In the genomic region with DNA sequence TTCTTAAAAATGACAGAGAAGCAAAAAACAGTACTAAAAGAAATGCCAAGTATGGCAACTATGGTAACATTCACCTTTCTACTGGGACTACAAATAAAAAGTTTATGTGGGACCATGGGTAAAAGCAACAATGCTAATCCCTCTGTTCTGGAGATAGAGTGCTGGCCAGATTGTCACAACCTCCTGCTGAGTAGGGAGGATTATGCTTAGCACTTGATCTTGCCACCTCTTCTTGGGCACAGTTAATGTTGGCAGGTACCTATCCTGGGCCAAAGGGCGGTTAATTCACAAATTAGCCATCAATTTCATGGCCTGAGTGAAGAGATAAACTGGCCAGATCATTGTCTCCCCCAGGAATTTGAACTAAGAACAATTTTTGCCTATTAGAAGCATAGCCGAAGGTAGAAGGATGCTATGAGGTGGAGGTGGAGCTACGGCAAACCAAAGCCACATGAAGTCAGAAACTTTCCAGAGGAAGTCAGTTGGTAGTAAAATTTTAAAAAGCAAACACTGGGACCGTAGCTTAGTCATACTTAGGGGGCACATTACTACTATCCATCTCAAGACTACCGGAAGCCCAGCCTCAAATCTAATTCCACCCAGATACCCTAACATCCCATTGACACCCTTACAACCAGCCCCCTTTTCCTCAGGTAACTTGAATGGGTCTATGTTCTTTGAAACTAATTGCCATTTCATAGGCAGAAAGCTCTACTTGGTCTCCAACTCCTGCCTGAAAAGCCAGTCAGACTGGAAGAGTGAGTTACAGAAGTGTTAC, we compare ENCODE assay signal across 8 cellular contexts. TPM values are rescaled to one million over a fixed set of nuclear protein-coding genes. Genes with fewer than 3 reads are reported as not detected.
A peak's percentile ranks its signal among the peaks of the same experiment; 100 is the strongest.
DNase-seq lines count a peak whose midpoint lies in the region; ATAC-seq and TF ChIP-seq lines count a peak whose summit lies in the region.

No MANE protein-coding gene starts in this region.

- ATAC-seq in PC-3 = peak; percentile 42
- ATAC-seq in GM18505 (IDR thresholded peaks at IDR 0.05; ENCODE audit: unreplicated experiment) = no peak

- CTCF ChIA-PET in PC-3 (lab: Charles Lee) = no interaction called here

- no peak for TF ChIP-seq CTCF in PC-3 (conservative IDR thresholded peaks at IDR 0.05; ENCODE audit: low read depth, low read length)
- TF ChIP-seq CTCF in smooth muscle cell (IDR thresholded peaks at IDR 0.05; ENCODE audit: borderline replicate concordance, insufficient read depth, poor library complexity, severe bottlenecking) = no peak

- H4K20me1 ChIP-seq in PC-3 (ENCODE audit: low read length) (no peaks in the 10 kb centered on the region), smooth muscle cell (ENCODE audit: low read depth) (peaks cover 33% of the 10 kb centered on the region)

- no peak for TF ChIP-seq POLR2A in GM18505 (IDR thresholded peaks at IDR 0.05; ENCODE audit: borderline replicate concordance, extremely low read depth, insufficient read depth, insufficient read length)

- H2AFZ ChIP-seq in PC-3 (ENCODE audit: low read length) (peak overlapping the region; percentile 46), smooth muscle cell (ENCODE audit: low read depth) (no peak overlapping the region)

- H3K4me2 ChIP-seq in PC-3 (ENCODE audit: low read length) (peak overlapping the region; percentile 81), smooth muscle cell (peak overlapping the region; percentile 84)

- 30% methylated on average over 5 of the region's 5 CpGs for WGBS in smooth muscle cell (ENCODE audit: low lambda C conversion rate)

- H3K9ac ChIP-seq in PC-3 (ENCODE audit: low read length) (no peak overlapping the region; the same call in 1 of the 2 replicates), smooth muscle cell (ENCODE audit: low read depth) (no peak overlapping the region)

- no peaks in the 10 kb centered on the region for H3K27me3 ChIP-seq in PC-3 (ENCODE audit: low read length)
- no peaks in the 10 kb centered on the region for H3K27me3 ChIP-seq in smooth muscle cell (ENCODE audit: low read depth)

- H3K4me1 ChIP-seq in PC-3 (ENCODE audit: insufficient read depth, low read length) = peaks cover 39% of the 10 kb centered on the region
- peaks cover 20% of the 10 kb centered on the region for H3K4me1 ChIP-seq in smooth muscle cell (ENCODE audit: low read depth)

- H3K9me2 ChIP-seq in PC-3 (replicated peaks; ENCODE audit: low read length) = no peaks in the 10 kb centered on the region

- H3K9me3 ChIP-seq in PC-3 (ENCODE audit: low read length) (no peaks in the 10 kb centered on the region), smooth muscle cell (replicated peaks; ENCODE audit: low read depth) (no peaks in the 10 kb centered on the region)

- no TSS peak for BruUV-seq in PC-3 (replicated peaks; lab: Mats Ljungman, UMichigan)

- intact Hi-C loops in PC-3 (cut with micrococcal nuclease) = loop anchor here (5.0 kb wide), 2 partner anchors 44 to 94 kb away; a partner anchor contains a TSS

- peak; percentile 20 for DNase-seq in activated CD4-positive, CD25-positive, alpha-beta regulatory T cell treated with anti-CD3 and anti-CD28 coated beads, Interleukin-2, amount 50 U/mL, for 16 hours (ENCODE audit: low read depth, low spot score)
- DNase-seq in activated CD4-positive, CD25-positive, alpha-beta regulatory T cell (lab: John Stamatoyannopoulos, UW) = no peak
- DNase-seq in PC-3 (peak; percentile 75), cerebellar cortex (ENCODE audit: low spot score) (peak; percentile 29), smooth muscle cell (lab: John Stamatoyannopoulos, UW; ENCODE audit: unreplicated experiment) (no peak), cerebellar nuclear complex (lab: John Stamatoyannopoulos, UW) (no peak), occipital lobe (lab: John Stamatoyannopoulos, UW) (no peak)

- H3K36me3 ChIP-seq in PC-3 (ENCODE audit: low read depth, low read length) = peaks cover 6% of the 10 kb centered on the region; the same call in 1 of the 2 replicates
- H3K36me3 ChIP-seq in smooth muscle cell (ENCODE audit: low read depth) = no peaks in the 10 kb centered on the region

- POLR2A ChIA-PET in PC-3 (lab: Charles Lee; ENCODE audit: unreplicated experiment) = interaction anchor here (0.6 kb wide), 1 partner anchor 11 kb away, joined by 5 read pairs; no protein-coding TSS in a partner anchor

- H3K79me2 ChIP-seq in PC-3 (ENCODE audit: low read length) (peaks cover 48% of the 10 kb centered on the region), smooth muscle cell (ENCODE audit: low read depth) (peaks cover 51% of the 10 kb centered on the region)

- H3K27ac ChIP-seq in PC-3 (ENCODE audit: low read length) (peak overlapping the region; percentile 73), smooth muscle cell (ENCODE audit: low read depth) (peak overlapping the region; percentile 98)

- H3F3A ChIP-seq in PC-3 (ENCODE audit: low read length, unreplicated experiment) (peaks cover 7% of the 10 kb centered on the region), smooth muscle cell (ENCODE audit: low read depth) (peaks cover 24% of the 10 kb centered on the region)

- H3K4me3 ChIP-seq in PC-3 (ENCODE audit: low read length) = peak overlapping the region; percentile 89
- H3K4me3 ChIP-seq in smooth muscle cell = peak overlapping the region; percentile 95

RNA-seq across cellular contexts. Expression of gene SCYL3, which starts 2.7 kb away (rescaled TPM):
- 3.1 and 3.6 TPM in 2 replicates for total RNA-seq in PC-3 (2014; rRNA removed)
- 9.1 and 10.3 TPM in 2 replicates for total RNA-seq in smooth muscle cell
- polyA plus RNA-seq in smooth muscle cell = 3.1 and 4.0 TPM in 2 replicates
- total RNA-seq in occipital lobe = 14.2 TPM

Comparison
In these comparisons a context has a peak if more than half of its experiments do, and no peak if none do; other contexts are left out.
1. DNase-seq: peak in activated CD4-positive, CD25-positive, alpha-beta regulatory T cell treated with anti-CD3 and anti-CD28 coated beads, Interleukin-2, amount 50 U/mL, for 16 hours (single experiment), PC-3 (single experiment) and cerebellar cortex (single experiment); none in activated CD4-positive, CD25-positive, alpha-beta regulatory T cell (0 of 4), smooth muscle cell (single experiment), cerebellar nuclear complex (0 of 2) and occipital lobe (single experiment).